ENCODE assay signal across 12 cellular contexts in genomic region chr7:77266162-77266807, GRCh38.
A peak's percentile ranks its signal among the peaks of the same experiment; 100 is the strongest.
DNase-seq lines count a peak whose midpoint lies in the region; ATAC-seq, FAIRE-seq and TF ChIP-seq lines count a peak whose summit lies in the region.
"Had no signal": no experiment of that assay in that cellular context is flagged by ENCODE, and none has a peak within 500 bp of the region (broad histone marks: within the 10 kb centered on the region; RNA-seq: fewer than 3 reads in every experiment).

No MANE protein-coding gene starts in this region.

- no peaks in the 10 kb centered on the region for H3K79me2 ChIP-seq in OCI-LY3 (ENCODE audit: low read length)

- peaks cover 11% of the 10 kb centered on the region for H3K36me3 ChIP-seq in OCI-LY3 (replicated peaks; ENCODE audit: low read depth, low read length)

- peak overlapping the region; percentile 90 for H3K27ac ChIP-seq in OCI-LY3 (ENCODE audit: low read length)
- H3K27ac ChIP-seq: C4-2B had no signal

- no peak for TF ChIP-seq POLR2A in H54 (IDR thresholded peaks at IDR 0.05; ENCODE audit: low read depth, low read length)

- FAIRE-seq in H54 (lab: Jason Lieb, UNC) = no peak

- peak; percentile 38 for DNase-seq in GM12864 (ENCODE audit: low read depth)
- DNase-seq in germinal center (ENCODE audit: low spot score) = no peak
- DNase-seq in H54 (ENCODE audit: insufficient read length, low spot score) = no peak
- DNase-seq in mesenteric fat pad (ENCODE audit: low spot score) = no peak
- DNase-seq in NCI-H2227 (lab: John Stamatoyannopoulos, UW; ENCODE audit: unreplicated experiment) = no peak
- DNase-seq: left cardiac atrium, MV-4-11 had no signal

- H3K9me3 ChIP-seq in OCI-LY3 (ENCODE audit: insufficient read depth, low read length) = peaks cover 6% of the 10 kb centered on the region; the same call in 1 of the 2 replicates

- H4K20me1 ChIP-seq in OCI-LY3 (ENCODE audit: insufficient read depth, low read length) = no peaks in the 10 kb centered on the region

- H3K27me3 ChIP-seq in OCI-LY3 (ENCODE audit: low read depth, low read length) = no peaks in the 10 kb centered on the region

- H3K9ac ChIP-seq in OCI-LY3 (ENCODE audit: low read length) = peak overlapping the region; percentile 48

- H3K4me2 ChIP-seq in OCI-LY3 (ENCODE audit: low read length) = peak overlapping the region; percentile 80

- no peak overlapping the region for H2AFZ ChIP-seq in OCI-LY3 (ENCODE audit: low read depth, low read length)

- H3K4me1 ChIP-seq in OCI-LY3 (ENCODE audit: low read length) = peaks cover 61% of the 10 kb centered on the region

- ATAC-seq in GM19043 (IDR thresholded peaks at IDR 0.05; ENCODE audit: low read depth, unreplicated experiment) (peak; percentile 81), HG02852 (IDR thresholded peaks at IDR 0.05; ENCODE audit: unreplicated experiment) (peak; percentile 86)
- ATAC-seq: Right ventricle myocardium inferior had no signal

- H3K4me3 ChIP-seq in GM12864 (ENCODE audit: low read depth, low read length) (no peak overlapping the region), OCI-LY3 (ENCODE audit: low read length) (peak overlapping the region; percentile 42)

- no peak for TF ChIP-seq CTCF in GM12864 (IDR thresholded peaks at IDR 0.05; ENCODE audit: low read depth, low read length, missing control alignments)
- no peak for TF ChIP-seq CTCF in OCI-LY3 (IDR thresholded peaks at IDR 0.05; ENCODE audit: low read depth, low read length)
